Comparison of ENCODE assay signal across 22 cellular contexts in genomic region chr9:27665121-27665520, GRCh38.
A peak's percentile ranks its signal among the peaks of the same experiment; 100 is the strongest.
DNase-seq lines count a peak whose midpoint lies in the region; ATAC-seq and TF ChIP-seq lines count a peak whose summit lies in the region.
"Had no signal": no experiment of that assay in that cellular context is flagged by ENCODE, and none has a peak within 500 bp of the region (broad histone marks: within the 10 kb centered on the region; RNA-seq: fewer than 3 reads in every experiment).

No MANE protein-coding gene starts in this region.

- H3F3A ChIP-seq in GM23338 (replicated peaks; ENCODE audit: low read depth) = no peaks in the 10 kb centered on the region

- ATAC-seq in GM23338 (peak; percentile 81), HG02970 (IDR thresholded peaks at IDR 0.05; ENCODE audit: low FRiP score, unreplicated experiment) (no peak)
- ATAC-seq: Panc1, upper lobe of right lung had no signal

- H3K9me2 ChIP-seq in GM23338 (ENCODE audit: insufficient read depth) = no peaks in the 10 kb centered on the region

- no peak overlapping the region for H3K4me3 Mint-ChIP-seq in GM23338
- no peak overlapping the region for H3K4me3 Mint-ChIP-seq in endodermal cell
- H3K4me3 Mint-ChIP-seq in progenitor cell of endocrine pancreas (ENCODE audit: low read depth) = peak overlapping the region; percentile 29
- H3K4me3 Mint-ChIP-seq: activated CD4-positive, alpha-beta T cell treated with anti-CD3 and anti-CD28 coated beads, Interleukin-2, amount 10 ng/mL, durations not matched to agents 7 days and 5 days; activated T-cell treated with anti-CD3 and anti-CD28 coated beads, Interleukin-2, amount 50 U/mL, for 24 hours; neural crest cell had no signal

- DNase-seq in GM23338 (ENCODE audit: low spot score) = peak; percentile 62
- peak; percentile 2 for DNase-seq in NCI-H510A (lab: John Stamatoyannopoulos, UW)
- DNase-seq in endodermal cell = peak; percentile 45
- no peak for DNase-seq in progenitor cell of endocrine pancreas (ENCODE audit: low spot score, unreplicated experiment)
- DNase-seq in WERI-Rb-1 = no peak
- DNase-seq in activated CD4-positive, CD25-positive, alpha-beta regulatory T cell (lab: John Stamatoyannopoulos, UW) = no peak
- DNase-seq: activated CD4-positive, alpha-beta T cell treated with anti-CD3 and anti-CD28 coated beads, Interleukin-2, amount 10 ng/mL, durations not matched to agents 7 days and 5 days; activated gamma-delta T cell; activated T-cell treated with anti-CD3 and anti-CD28 coated beads, Interleukin-2, amount 50 U/mL, for 24 hours; C1 segment of cervical spinal cord; glutamatergic neuron; GM23248; IMR-90; NCI-H1694 treated with DMSO at 0.1 percent for 48 hours; NCI-H2227 treated with DMSO at 0.1 percent for 48 hours; pancreas; SHP77; upper lobe of right lung had no signal

- H3K4me1 ChIP-seq in GM23338 (ENCODE audit: insufficient read depth) (peaks cover 24% of the 10 kb centered on the region), endodermal cell (ENCODE audit: control insufficient read depth, insufficient read depth, low read length) (peaks cover 3% of the 10 kb centered on the region)
- H3K4me1 ChIP-seq: right atrium auricular region, upper lobe of right lung had no signal

- H3K27me3 Mint-ChIP-seq in GM23338 (ENCODE audit: insufficient read depth, low read depth, poor library complexity) (no peaks in the 10 kb centered on the region), endodermal cell (ENCODE audit: insufficient read depth) (peaks cover 18% of the 10 kb centered on the region), progenitor cell of endocrine pancreas (peaks cover 9% of the 10 kb centered on the region)

- H3K36me3 ChIP-seq in GM23338 (ENCODE audit: insufficient read depth) (no peaks in the 10 kb centered on the region), endodermal cell (ENCODE audit: control insufficient read depth, insufficient read depth, low read length) (no peaks in the 10 kb centered on the region), WERI-Rb-1 (no peaks in the 10 kb centered on the region)
- H3K36me3 ChIP-seq: pancreas, right atrium auricular region, upper lobe of right lung had no signal

- H3K27ac ChIP-seq in GM23338 (ENCODE audit: low read depth) = peak overlapping the region; percentile 35; the same call in 1 of the 2 replicates
- no peak overlapping the region for H3K27ac ChIP-seq in endodermal cell (ENCODE audit: low read depth, low read length)
- H3K27ac ChIP-seq in WERI-Rb-1 = no peak overlapping the region
- H3K27ac ChIP-seq: GM23248, pancreas, right atrium auricular region, upper lobe of right lung had no signal

- TF ChIP-seq CTCF in GM23338 (conservative IDR thresholded peaks at IDR 0.05; ENCODE audit: low read depth in 2 of 2) (no peak), endodermal cell (conservative IDR thresholded peaks at IDR 0.05) (no peak), progenitor cell of endocrine pancreas (IDR thresholded peaks at IDR 0.05; ENCODE audit: unreplicated experiment) (no peak), WERI-Rb-1 (IDR thresholded peaks at IDR 0.05; ENCODE audit: low read depth, low read length) (no peak)

- H3K9ac ChIP-seq in endodermal cell (ENCODE audit: extremely low read depth, low read length, poor library complexity, severe bottlenecking) = no peak overlapping the region
- H3K9ac ChIP-seq: GM23248 had no signal

- H2AFZ ChIP-seq in GM23338 = no peak overlapping the region; the same call in 1 of the 2 replicates
- H2AFZ ChIP-seq: GM23248 had no signal

- H3K36me3 Mint-ChIP-seq in GM23338 (ENCODE audit: low read depth) (no peaks in the 10 kb centered on the region), endodermal cell (ENCODE audit: low read depth) (no peaks in the 10 kb centered on the region), progenitor cell of endocrine pancreas (ENCODE audit: insufficient read depth) (no peaks in the 10 kb centered on the region)

- 79 to 81% methylated on average over 6 of the region's 6 CpGs for WGBS in endodermal cell (ENCODE audit: insufficient coverage in 1 of 2, insufficient read length in 1 of 2), 2 experiments

- no peaks in the 10 kb centered on the region for H4K20me1 ChIP-seq in GM23338 (replicated peaks; ENCODE audit: insufficient read depth)

- peak overlapping the region; percentile 21; the same call in 1 of the 2 replicates for H3K4me2 ChIP-seq in GM23338

- no peak overlapping the region for H3K4me3 ChIP-seq in GM23338
- no peak overlapping the region for H3K4me3 ChIP-seq in endodermal cell (ENCODE audit: low read length)
- no peak overlapping the region for H3K4me3 ChIP-seq in WERI-Rb-1 (ENCODE audit: low read depth, low read length)
- H3K4me3 ChIP-seq: GM23248, pancreas, right atrium auricular region, upper lobe of right lung had no signal

- peaks cover 31% of the 10 kb centered on the region for H3K4me1 Mint-ChIP-seq in GM23338
- H3K4me1 Mint-ChIP-seq in endodermal cell = peaks cover 26% of the 10 kb centered on the region
- peaks cover 20% of the 10 kb centered on the region for H3K4me1 Mint-ChIP-seq in progenitor cell of endocrine pancreas (ENCODE audit: low read depth)
- H3K4me1 Mint-ChIP-seq: neural crest cell had no signal

- H3K9me3 ChIP-seq in endodermal cell (ENCODE audit: control insufficient read depth, low read length) (no peaks in the 10 kb centered on the region), WERI-Rb-1 (ENCODE audit: severe bottlenecking) (no peaks in the 10 kb centered on the region)
- H3K9me3 ChIP-seq: pancreas, right atrium auricular region, upper lobe of right lung had no signal

- H3K9me3 Mint-ChIP-seq in GM23338 (no peaks in the 10 kb centered on the region), endodermal cell (no peaks in the 10 kb centered on the region), progenitor cell of endocrine pancreas (ENCODE audit: low read depth) (no peaks in the 10 kb centered on the region)
- H3K9me3 Mint-ChIP-seq: activated CD4-positive, alpha-beta T cell treated with anti-CD3 and anti-CD28 coated beads, Interleukin-2, amount 10 ng/mL, durations not matched to agents 7 days and 5 days; activated T-cell treated with anti-CD3 and anti-CD28 coated beads, Interleukin-2, amount 50 U/mL, for 24 hours had no signal

- H3K79me2 ChIP-seq in GM23338 (replicated peaks; ENCODE audit: insufficient read depth) = no peaks in the 10 kb centered on the region

- H3K27ac Mint-ChIP-seq in GM23338 (peak overlapping the region; percentile 64), endodermal cell (no peak overlapping the region), progenitor cell of endocrine pancreas (no peak overlapping the region)
- H3K27ac Mint-ChIP-seq: activated CD4-positive, alpha-beta T cell treated with anti-CD3 and anti-CD28 coated beads, Interleukin-2, amount 10 ng/mL, durations not matched to agents 7 days and 5 days; activated T-cell treated with anti-CD3 and anti-CD28 coated beads, Interleukin-2, amount 50 U/mL, for 24 hours had no signal

- H3K27me3 ChIP-seq in GM23338 (ENCODE audit: insufficient read depth) (no peaks in the 10 kb centered on the region), endodermal cell (ENCODE audit: control insufficient read depth, insufficient read depth, low read length, poor library complexity, severe bottlenecking) (peaks cover 15% of the 10 kb centered on the region), WERI-Rb-1 (ENCODE audit: insufficient read depth, low read depth, severe bottlenecking) (no peaks in the 10 kb centered on the region)
- H3K27me3 ChIP-seq: pancreas, right atrium auricular region, upper lobe of right lung had no signal

Comparison
In these comparisons a context has a peak if more than half of its experiments do, and no peak if none do; other contexts are left out.
1. DNase-seq: peak in GM23338 (single experiment), NCI-H510A (single experiment) and endodermal cell (single experiment); none in progenitor cell of endocrine pancreas (single experiment), WERI-Rb-1 (single experiment) and activated CD4-positive, CD25-positive, alpha-beta regulatory T cell (0 of 4).